12 cellular contexts compared by ENCODE assay signal in genomic region chr3:189664311-189664710, GRCh38. TPM values are rescaled to one million over a fixed set of nuclear protein-coding genes. Genes with fewer than 3 reads are reported as not detected.
DNase-seq lines count a peak whose midpoint lies in the region; ATAC-seq, FAIRE-seq and TF ChIP-seq lines count a peak whose summit lies in the region.
"Had no signal": no experiment of that assay in that cellular context is flagged by ENCODE, and none has a peak within 500 bp of the region (broad histone marks: within the 10 kb centered on the region; RNA-seq: fewer than 3 reads in every experiment).

No MANE protein-coding gene starts in this region.

- ATAC-seq in GM18511 (IDR thresholded peaks at IDR 0.05; ENCODE audit: unreplicated experiment): no peak

- DNase-seq in HFF-Myc (ENCODE audit: extremely low read depth, low read depth) (peak; percentile 81), RCC 7860 (ENCODE audit: low spot score) (peak; percentile 44), fibroblast of mammary gland (ENCODE audit: low read depth) (peak; percentile 96), NCI-H1092 (lab: John Stamatoyannopoulos, UW) (no peak), 8988T (no peak), NCI-H510A (lab: John Stamatoyannopoulos, UW) (no peak)
- DNase-seq: MM.1S, SHP77 had no signal

- peak; percentile 54 for FAIRE-seq in RCC 7860 (lab: Jason Lieb, UNC)
- FAIRE-seq: islet of Langerhans had no signal

- no peaks in the 10 kb centered on the region for H3K36me3 ChIP-seq in skeletal muscle satellite cell (ENCODE audit: insufficient read depth, low read length)
- H3K36me3 ChIP-seq: cardiac muscle cell had no signal

- no peak for TF ChIP-seq CTCF in HFF-Myc (IDR thresholded peaks at IDR 0.05; ENCODE audit: low read depth, low read length, missing control alignments)
- TF ChIP-seq CTCF in fibroblast of mammary gland (conservative IDR thresholded peaks at IDR 0.05; ENCODE audit: control insufficient read depth, insufficient read depth, low read depth, low read length): no peak

- peak overlapping the region; percentile 51 for H3K4me2 ChIP-seq in skeletal muscle satellite cell (ENCODE audit: low read length)

- no peaks in the 10 kb centered on the region for H3K27me3 ChIP-seq in skeletal muscle satellite cell (ENCODE audit: control insufficient read depth, insufficient read depth, low read length)
- H3K27me3 ChIP-seq: cardiac muscle cell had no signal

- H3K9ac ChIP-seq in skeletal muscle satellite cell (ENCODE audit: low read depth, low read length): peak overlapping the region; percentile 26

- H3K9me3 ChIP-seq in skeletal muscle satellite cell (replicated peaks; ENCODE audit: low read length): no peaks in the 10 kb centered on the region

- peaks cover 15% of the 10 kb centered on the region for H3K4me1 ChIP-seq in skeletal muscle satellite cell (ENCODE audit: control insufficient read depth, insufficient read depth, low read length)

- H3K4me3 ChIP-seq in HFF-Myc (replicated peaks; ENCODE audit: low read depth, low read length): no peak overlapping the region
- no peak overlapping the region for H3K4me3 ChIP-seq in fibroblast of mammary gland (ENCODE audit: control insufficient read depth, low read depth, low read length)
- H3K4me3 ChIP-seq in skeletal muscle satellite cell (ENCODE audit: low read length): no peak overlapping the region
- H3K4me3 ChIP-seq: cardiac muscle cell had no signal

RNA-seq across cellular contexts. Expression of gene TP63, which starts 33.1 kb away (rescaled TPM):
- under 0.01 and 0.44 TPM in 2 replicates for total RNA-seq in skeletal muscle satellite cell (2012; rRNA removed)
- total RNA-seq: cardiac muscle cell had no signal

Comparison
In these comparisons a context has a peak if more than half of its experiments do, and no peak if none do; other contexts are left out.
1. DNase-seq: peak in HFF-Myc (single experiment), RCC 7860 (single experiment) and fibroblast of mammary gland (single experiment); none in NCI-H1092 (single experiment), 8988T (single experiment) and NCI-H510A (single experiment).